ENCODE assay signal across 8 cellular contexts in the genomic region with DNA sequence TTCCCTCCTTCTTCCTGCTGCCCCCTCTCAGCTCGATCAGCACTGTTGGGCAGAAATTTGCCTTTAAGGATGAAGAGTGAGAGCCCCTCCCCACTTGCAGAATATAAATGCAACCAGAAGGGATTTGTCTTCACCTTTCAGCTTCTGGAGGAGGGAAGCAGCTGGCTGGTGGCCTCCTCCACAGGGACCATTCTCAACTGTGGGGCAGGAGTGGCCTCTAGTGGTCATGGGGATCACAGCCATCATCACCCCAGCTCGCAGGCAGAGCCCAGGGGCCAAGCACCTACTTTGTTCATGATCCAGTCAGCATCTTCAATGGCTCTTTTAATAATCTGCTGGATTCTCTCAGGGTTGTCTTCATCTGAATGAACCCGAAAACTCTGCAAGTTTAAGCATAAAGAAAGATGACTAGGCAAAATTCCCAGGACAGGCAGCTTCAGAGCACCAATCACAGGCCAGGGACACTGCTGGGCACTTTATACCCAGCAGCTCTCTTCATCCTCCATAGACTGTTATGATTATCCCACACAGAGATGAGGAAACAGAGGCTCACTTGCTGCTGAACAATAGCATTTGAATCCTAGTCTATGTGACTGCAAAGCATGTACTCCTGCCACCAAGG. TPM values are rescaled to one million over a fixed set of nuclear protein-coding genes. Genes with fewer than 3 reads are reported as not detected.
DNase-seq lines count a peak whose midpoint lies in the region; ATAC-seq and TF ChIP-seq lines count a peak whose summit lies in the region.

No MANE protein-coding gene starts in this region.

- H3K9me2 ChIP-seq in SU-DHL-6 (replicated peaks; ENCODE audit: insufficient read depth, low read length): no peaks in the 10 kb centered on the region

- H2AFZ ChIP-seq in SU-DHL-6 (ENCODE audit: low read depth, low read length, severe bottlenecking): no peak overlapping the region

- CTCF ChIA-PET in AG04450 (lab: Charles Lee): interaction anchor here (0.8 to 9.3 kb wide), 20 partner anchors 11 to 372 kb away, joined by 3 to 291 read pairs (median 4); partner anchors contain the start of genes LYRM9 and NOS2

- no peak for TF ChIP-seq POLR2A in prostate gland (IDR thresholded peaks at IDR 0.05)

- POLR2A ChIA-PET in AG04450 (lab: Yijun Ruan, JAX): no interaction called here

- H3K9me3 ChIP-seq in AG04450 (ENCODE audit: control insufficient read depth, insufficient read depth, low read length) (no peaks in the 10 kb centered on the region), MG63 (no peaks in the 10 kb centered on the region), SU-DHL-6 (ENCODE audit: insufficient read depth, low read length) (no peaks in the 10 kb centered on the region), prostate gland (no peaks in the 10 kb centered on the region), aorta (ENCODE audit: control insufficient read depth, low read length) (no peaks in the 10 kb centered on the region)

- no peaks in the 10 kb centered on the region for H3K9me3 Mint-ChIP-seq in activated naive CD4-positive, alpha-beta T cell treated with anti-CD3 and anti-CD28 coated beads, Interleukin-2, amount 50 U/mL, for 72 hours

- no peak overlapping the region for H3K9ac ChIP-seq in SU-DHL-6 (ENCODE audit: low read length)

- H3K4me1 ChIP-seq in prostate gland (replicated peaks) (no peaks in the 10 kb centered on the region), aorta (ENCODE audit: control insufficient read depth in 1 of 2, insufficient read depth in 2 of 2, low read length in 2 of 2) (no peaks in the 10 kb centered on the region)

- 26% methylated on average over 3 of the region's 3 CpGs for WGBS in prostate gland
- 27 to 28% methylated on average over 3 of the region's 3 CpGs for WGBS in aorta, 2 donors

- DNase-seq in AG04450 (ENCODE audit: low read depth, low spot score) (peak; percentile 29), MG63 (peak; percentile 54), Right ventricle myocardium inferior (ENCODE audit: missing footprints) (peak; percentile 81), prostate gland (ENCODE audit: low spot score) (peak; percentile 55), aorta (peak; percentile 72 to 81)
- DNase-seq in activated naive CD4-positive, alpha-beta T cell treated with anti-CD3 and anti-CD28 coated beads, Interleukin-2, amount 50 U/mL, for 72 hours (ENCODE audit: low spot score in 2 of 2): peak; percentile 66 to 72

- no peaks in the 10 kb centered on the region for H3K79me2 ChIP-seq in SU-DHL-6 (ENCODE audit: insufficient read depth, low read length)

- no peaks in the 10 kb centered on the region for H3F3A ChIP-seq in SU-DHL-6 (ENCODE audit: insufficient read depth)

- peak; percentile 89 for TF ChIP-seq CTCF in AG04450 (IDR thresholded peaks at IDR 0.05; ENCODE audit: low read depth, low read length)
- TF ChIP-seq CTCF in SU-DHL-6 (IDR thresholded peaks at IDR 0.05; ENCODE audit: insufficient read depth, low read length, poor library complexity, severe bottlenecking): peak; percentile 58
- peak; percentile 29 to 83 (median 67) for TF ChIP-seq CTCF in prostate gland (IDR thresholded peaks at IDR 0.05)

- H3K4me2 ChIP-seq in SU-DHL-6 (ENCODE audit: low read depth, low read length, poor library complexity, severe bottlenecking): no peak overlapping the region

- ATAC-seq in GM18867 (IDR thresholded peaks at IDR 0.05; ENCODE audit: unreplicated experiment) (peak; percentile 65), Right ventricle myocardium inferior (peak; percentile 95), aorta (ENCODE audit: low FRiP score) (peak; percentile 77)
- peak; percentile 92 to 95 for ATAC-seq in activated naive CD4-positive, alpha-beta T cell treated with anti-CD3 and anti-CD28 coated beads, Interleukin-2, amount 50 U/mL, for 72 hours

- intact Hi-C loops in Right ventricle myocardium inferior (cut with DNase I): loop anchor here (1.0 to 2.0 kb wide), 3 partner anchors 75 to 226 kb away; no protein-coding TSS in a partner anchor
- intact Hi-C loops in prostate gland (cut with DNase I): loop anchor here (5.0 to 10.0 kb wide), 3 partner anchors 73 to 215 kb away; no protein-coding TSS in a partner anchor
- intact Hi-C loops in aorta (cut with DNase I): loop anchor here (5.0 kb wide), 3 partner anchors 58 to 123 kb away; no protein-coding TSS in a partner anchor

- H3K27ac Mint-ChIP-seq in activated naive CD4-positive, alpha-beta T cell treated with anti-CD3 and anti-CD28 coated beads, Interleukin-2, amount 50 U/mL, for 72 hours: no peak overlapping the region

- H3K27me3 ChIP-seq in AG04450 (ENCODE audit: control insufficient read depth, insufficient read depth, low read length) (peaks cover 8% of the 10 kb centered on the region), MG63 (no peaks in the 10 kb centered on the region), SU-DHL-6 (ENCODE audit: low read length) (no peaks in the 10 kb centered on the region), prostate gland (replicated peaks; ENCODE audit: insufficient read depth) (no peaks in the 10 kb centered on the region), aorta (ENCODE audit: control insufficient read depth in 1 of 2, insufficient read depth in 2 of 2, low read length in 1 of 2) (no peaks in the 10 kb centered on the region)

- H4K20me1 ChIP-seq in SU-DHL-6 (ENCODE audit: low read depth, low read length): no peaks in the 10 kb centered on the region

- H3K27ac ChIP-seq in AG04450 (ENCODE audit: low read depth, low read length) (no peak overlapping the region), SU-DHL-6 (ENCODE audit: low read depth, low read length) (no peak overlapping the region), prostate gland (no peak overlapping the region), aorta (ENCODE audit: low read depth in 1 of 2, low read length in 2 of 2) (no peak overlapping the region)

- no peaks in the 10 kb centered on the region for H3K36me3 ChIP-seq in MG63
- no peaks in the 10 kb centered on the region for H3K36me3 ChIP-seq in SU-DHL-6 (ENCODE audit: low read length)
- no peaks in the 10 kb centered on the region for H3K36me3 ChIP-seq in prostate gland
- peaks cover 0 to 1% of the 10 kb centered on the region in 2 donors for H3K36me3 ChIP-seq in aorta (ENCODE audit: control insufficient read depth in 1 of 2, insufficient read depth in 2 of 2, low read length in 1 of 2)

- H3K36me3 Mint-ChIP-seq in activated naive CD4-positive, alpha-beta T cell treated with anti-CD3 and anti-CD28 coated beads, Interleukin-2, amount 50 U/mL, for 72 hours: no peaks in the 10 kb centered on the region

- no peak overlapping the region for H3K4me3 ChIP-seq in AG04450 (ENCODE audit: low read depth, low read length)
- H3K4me3 ChIP-seq in MG63: no peak overlapping the region
- H3K4me3 ChIP-seq in SU-DHL-6 (ENCODE audit: insufficient read depth, low read length, poor library complexity, severe bottlenecking): no peak overlapping the region
- H3K4me3 ChIP-seq in prostate gland: no peak overlapping the region
- no peak overlapping the region for H3K4me3 ChIP-seq in aorta (ENCODE audit: low read length in 2 of 2)

RNA-seq across cellular contexts. Expression of gene LYRM9, which starts 13.1 kb away (rescaled TPM):
- 4.9 and 6.1 TPM in 2 replicates for polyA plus RNA-seq in AG04450 (2011; rRNA removed)
- polyA minus RNA-seq in AG04450 (2011; rRNA and poly(A)+ RNA removed): 0.78 and 1.8 TPM in 2 replicates
- total RNA-seq in MG63 (2014; rRNA removed; shearing (Covaris generic); ENCODE audit: low replicate concordance): 1.1 and 7.2 TPM in 2 replicates
- total RNA-seq in activated naive CD4-positive, alpha-beta T cell treated with anti-CD3 and anti-CD28 coated beads, Interleukin-2, amount 50 U/mL, for 72 hours: 1 to 10 TPM; 1.3 to 4.4 TPM
- 6.7 TPM for total RNA-seq in Right ventricle myocardium inferior
- 10 to 100 TPM; 26.1 to 30.9 TPM for total RNA-seq in prostate gland
- 1 to 10 TPM; 7.8 to 9.8 TPM for total RNA-seq in aorta
- polyA plus RNA-seq in aorta: 10 to 100 TPM; 14.6 to 23.8 TPM

Comparison
In these comparisons a context has a peak if more than half of its experiments do, and no peak if none do; other contexts are left out.
1. DNase-seq: peak in every context shown above with its lines; median percentile 81 in Right ventricle myocardium inferior; 76 in aorta; 69 in activated naive CD4-positive, alpha-beta T cell treated with anti-CD3 and anti-CD28 coated beads, Interleukin-2, amount 50 U/mL, for 72 hours; 55 in prostate gland; 54 in MG63; 29 in AG04450.